ENCODE assay signal across 17 cellular contexts in the genomic region with DNA sequence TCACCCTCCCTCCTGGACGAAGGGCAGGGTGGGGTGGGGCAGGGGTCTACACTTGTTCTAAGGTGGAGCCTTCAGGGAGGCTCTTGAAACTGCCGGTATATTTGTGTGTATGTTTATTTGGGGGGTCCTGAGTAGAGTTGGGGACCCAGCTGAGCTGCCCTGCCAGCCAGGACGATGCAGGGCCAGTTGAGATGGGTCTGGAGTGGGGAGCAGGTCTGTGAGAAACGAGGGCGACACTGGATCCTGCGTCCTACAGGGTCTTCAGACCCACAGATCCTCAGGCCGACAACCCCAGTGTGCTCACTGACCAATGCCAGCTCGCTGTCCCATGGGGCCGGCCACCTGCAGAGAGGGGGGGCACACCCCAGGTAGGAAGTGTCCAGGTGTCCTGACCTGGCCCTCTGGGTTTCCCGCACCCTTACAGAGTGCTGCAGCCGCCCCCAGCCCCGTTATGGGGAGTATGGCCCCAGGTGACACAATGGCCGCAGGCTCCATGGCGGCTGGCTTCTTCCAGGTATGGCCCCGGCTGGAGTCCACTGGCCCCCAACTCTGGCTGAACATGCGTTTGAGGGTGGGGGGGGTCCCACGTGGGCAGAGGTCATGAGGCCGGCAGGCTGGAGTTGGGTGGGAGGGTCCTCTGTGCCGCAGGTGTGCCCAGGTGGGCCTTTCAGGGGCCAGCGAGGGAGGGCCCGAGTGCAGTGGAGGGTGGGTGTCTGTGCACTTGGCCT. TPM values are rescaled to one million over a fixed set of nuclear protein-coding genes. Genes with fewer than 3 reads are reported as not detected.
DNase-seq lines count a peak whose midpoint lies in the region; ATAC-seq and TF ChIP-seq lines count a peak whose summit lies in the region.
"Had no signal": no experiment of that assay in that cellular context is flagged by ENCODE, and none has a peak within 500 bp of the region (broad histone marks: within the 10 kb centered on the region; RNA-seq: fewer than 3 reads in every experiment).

No MANE protein-coding gene starts in this region.

- H3F3A ChIP-seq in GM23338 (replicated peaks; ENCODE audit: low read depth) (peaks cover 12% of the 10 kb centered on the region; the same call in 1 of the 2 replicates), neural cell (ENCODE audit: insufficient read depth, low read length, poor library complexity, severe bottlenecking) (no peaks in the 10 kb centered on the region)

- H3K27ac Mint-ChIP-seq in CD4-positive, CD25-positive, alpha-beta regulatory T cell, result peak overlapping the region in 2 of 3 donors; percentile 69 to 71
- no peak overlapping the region for H3K27ac Mint-ChIP-seq in GM23338
- no peak overlapping the region for H3K27ac Mint-ChIP-seq in activated T-helper 1 cell treated with anti-CD3 and anti-CD28 coated beads, Interleukin-12 subunit alpha, Interleukin-12 subunit beta, Interleukin-2, Interleukin-4 antibody, amounts not matched to agents 30 ng/mL and 10 ng/mL and 1 ng/mL, durations not matched to agents 14 hours and 24 hours and 36 hours

- TF ChIP-seq POLR2A in adrenal gland (IDR thresholded peaks at IDR 0.05), result no peak

- TF ChIP-seq RAD21 in neural cell (conservative IDR thresholded peaks at IDR 0.05), result no peak

- intact Hi-C loops in adrenal gland (cut with DNase I), result no loop called here
- intact Hi-C loops in activated T-helper 1 cell treated with anti-CD3 and anti-CD28 coated beads, Interleukin-12 subunit alpha, Interleukin-12 subunit beta, Interleukin-2, Interleukin-4 antibody, amounts not matched to agents 30 ng/mL and 10 ng/mL and 1 ng/mL, durations not matched to agents 14 hours and 24 hours and 36 hours (cut with micrococcal nuclease), result no loop called here

- H4K20me1 ChIP-seq in GM23338 (replicated peaks; ENCODE audit: insufficient read depth), result peaks cover 2% of the 10 kb centered on the region
- no peaks in the 10 kb centered on the region for H4K20me1 ChIP-seq in neural cell (ENCODE audit: insufficient read depth)

- H3K9ac ChIP-seq in neural cell (ENCODE audit: low read length), result no peak overlapping the region

- DNase-seq in CD4-positive, CD25-positive, alpha-beta regulatory T cell, result no peak
- no peak for DNase-seq in GM23338 (ENCODE audit: low spot score)
- peak in 4 of 7 donors; percentile 21 to 41 (median 34) for DNase-seq in adrenal gland
- no peak for DNase-seq in activated T-helper 1 cell treated with anti-CD3 and anti-CD28 coated beads, Interleukin-12 subunit alpha, Interleukin-12 subunit beta, Interleukin-2, Interleukin-4 antibody, amounts not matched to agents 30 ng/mL and 10 ng/mL and 1 ng/mL, durations not matched to agents 14 hours and 24 hours and 36 hours (ENCODE audit: low spot score)
- DNase-seq in stimulated activated CD4-positive, alpha-beta T cell treated with anti-CD3 and anti-CD28 coated beads, Interleukin-2, amount 100 ng/mL, for 24 hours, result no peak
- no peak for DNase-seq in SW480 (ENCODE audit: low spot score)
- DNase-seq: COR-L47, GDM1, NCI-H1105, NCI-H226, SIG-M5, thyroid gland had no signal

- H3K4me3 ChIP-seq in CD4-positive, CD25-positive, alpha-beta regulatory T cell (ENCODE audit: low read depth, low read length), result no peak overlapping the region
- no peak overlapping the region for H3K4me3 ChIP-seq in GM23338
- H3K4me3 ChIP-seq in adrenal gland, result no peak overlapping the region
- H3K4me3 ChIP-seq in neural cell (ENCODE audit: low read length), result no peak overlapping the region
- H3K4me3 ChIP-seq: mucosa of descending colon, thyroid gland had no signal

- H3K36me3 ChIP-seq in CD4-positive, CD25-positive, alpha-beta regulatory T cell (ENCODE audit: control insufficient read depth, insufficient read depth, low read length), result no peaks in the 10 kb centered on the region
- H3K36me3 ChIP-seq in GM23338 (ENCODE audit: insufficient read depth), result no peaks in the 10 kb centered on the region
- H3K36me3 ChIP-seq in adrenal gland (replicated peaks in 1 of 2), result no peaks in the 10 kb centered on the region
- H3K36me3 ChIP-seq in neural cell (ENCODE audit: insufficient read depth, low read length), result no peaks in the 10 kb centered on the region
- H3K36me3 ChIP-seq: thyroid gland had no signal

- H2AFZ ChIP-seq in GM23338 (no peak overlapping the region), neural cell (ENCODE audit: low read depth, low read length) (no peak overlapping the region)

- H3K4me1 Mint-ChIP-seq in CD4-positive, CD25-positive, alpha-beta regulatory T cell, result peaks cover 0 to 32% (median 5%) of the 10 kb centered on the region in 4 donors
- H3K4me1 Mint-ChIP-seq in GM23338, result peaks cover 19% of the 10 kb centered on the region
- peaks cover 5% of the 10 kb centered on the region for H3K4me1 Mint-ChIP-seq in activated T-helper 1 cell treated with anti-CD3 and anti-CD28 coated beads, Interleukin-12 subunit alpha, Interleukin-12 subunit beta, Interleukin-2, Interleukin-4 antibody, amounts not matched to agents 30 ng/mL and 10 ng/mL and 1 ng/mL, durations not matched to agents 14 hours and 24 hours and 36 hours (ENCODE audit: low read depth)

- 83 to 97% (median 86%) methylated on average over 9 to 21 of the region's 21 CpGs for WGBS in adrenal gland, 4 donors

- no peak for TF ChIP-seq EP300 in neural cell (conservative IDR thresholded peaks at IDR 0.05; ENCODE audit: poor library complexity, severe bottlenecking)

- H3K9me2 ChIP-seq in GM23338 (ENCODE audit: insufficient read depth), result no peaks in the 10 kb centered on the region
- H3K9me2 ChIP-seq in neural cell (ENCODE audit: insufficient read depth, low read length), result no peaks in the 10 kb centered on the region

- H3K27me3 ChIP-seq in CD4-positive, CD25-positive, alpha-beta regulatory T cell (ENCODE audit: control insufficient read depth, insufficient read depth, low read length), result no peaks in the 10 kb centered on the region
- no peaks in the 10 kb centered on the region for H3K27me3 ChIP-seq in GM23338 (ENCODE audit: insufficient read depth)
- H3K27me3 ChIP-seq in adrenal gland, result no peaks in the 10 kb centered on the region
- H3K27me3 ChIP-seq in neural cell (ENCODE audit: insufficient read depth, low read depth, low read length), result no peaks in the 10 kb centered on the region
- H3K27me3 ChIP-seq: thyroid gland had no signal

- peak overlapping the region in 3 of 4 donors; percentile 68 to 79 (median 69) for H3K4me3 Mint-ChIP-seq in CD4-positive, CD25-positive, alpha-beta regulatory T cell
- H3K4me3 Mint-ChIP-seq in GM23338, result peak overlapping the region; percentile 58; the same call in 2 of the 3 replicates
- no peak overlapping the region for H3K4me3 Mint-ChIP-seq in activated T-helper 1 cell treated with anti-CD3 and anti-CD28 coated beads, Interleukin-12 subunit alpha, Interleukin-12 subunit beta, Interleukin-2, Interleukin-4 antibody, amounts not matched to agents 30 ng/mL and 10 ng/mL and 1 ng/mL, durations not matched to agents 14 hours and 24 hours and 36 hours

- ATAC-seq in CD4-positive, CD25-positive, alpha-beta regulatory T cell (ENCODE audit: low read depth in 2 of 2), result no peak
- no peak for ATAC-seq in GM23338
- ATAC-seq: HepG2, mucosa of descending colon had no signal

- H3K9me3 Mint-ChIP-seq in CD4-positive, CD25-positive, alpha-beta regulatory T cell, result no peaks in the 10 kb centered on the region
- H3K9me3 Mint-ChIP-seq in GM23338, result no peaks in the 10 kb centered on the region
- no peaks in the 10 kb centered on the region for H3K9me3 Mint-ChIP-seq in activated T-helper 1 cell treated with anti-CD3 and anti-CD28 coated beads, Interleukin-12 subunit alpha, Interleukin-12 subunit beta, Interleukin-2, Interleukin-4 antibody, amounts not matched to agents 30 ng/mL and 10 ng/mL and 1 ng/mL, durations not matched to agents 14 hours and 24 hours and 36 hours

- H3K79me2 ChIP-seq in GM23338 (replicated peaks; ENCODE audit: insufficient read depth) (no peaks in the 10 kb centered on the region), neural cell (replicated peaks; ENCODE audit: insufficient read depth, low read length) (no peaks in the 10 kb centered on the region)

- no peaks in the 10 kb centered on the region for H3K9me3 ChIP-seq in CD4-positive, CD25-positive, alpha-beta regulatory T cell (ENCODE audit: control insufficient read depth in 2 of 2, low read length in 2 of 2)
- H3K9me3 ChIP-seq in adrenal gland (replicated peaks in 1 of 3), result no peaks in the 10 kb centered on the region
- H3K9me3 ChIP-seq in neural cell (ENCODE audit: low read length), result no peaks in the 10 kb centered on the region
- H3K9me3 ChIP-seq: mucosa of descending colon, thyroid gland had no signal

- H3K36me3 Mint-ChIP-seq in CD4-positive, CD25-positive, alpha-beta regulatory T cell, result no peaks in the 10 kb centered on the region
- peaks cover 9% of the 10 kb centered on the region; the same call in 2 of the 3 replicates for H3K36me3 Mint-ChIP-seq in GM23338 (ENCODE audit: low read depth)
- peaks cover 2% of the 10 kb centered on the region for H3K36me3 Mint-ChIP-seq in activated T-helper 1 cell treated with anti-CD3 and anti-CD28 coated beads, Interleukin-12 subunit alpha, Interleukin-12 subunit beta, Interleukin-2, Interleukin-4 antibody, amounts not matched to agents 30 ng/mL and 10 ng/mL and 1 ng/mL, durations not matched to agents 14 hours and 24 hours and 36 hours (ENCODE audit: low read depth)

- no peak for TF ChIP-seq CTCF in GM23338 (conservative IDR thresholded peaks at IDR 0.05; ENCODE audit: low read depth in 2 of 2)
- TF ChIP-seq CTCF in adrenal gland (IDR thresholded peaks at IDR 0.05), result no peak
- no peak for TF ChIP-seq CTCF in neural cell (IDR thresholded peaks at IDR 0.05; ENCODE audit: poor library complexity, severe bottlenecking)

- H3K4me2 ChIP-seq in GM23338 (peak overlapping the region; percentile 91; the same call in 1 of the 2 replicates), neural cell (ENCODE audit: low read length) (no peak overlapping the region)

- no peaks in the 10 kb centered on the region for H3K27me3 Mint-ChIP-seq in CD4-positive, CD25-positive, alpha-beta regulatory T cell
- peaks cover 18% of the 10 kb centered on the region for H3K27me3 Mint-ChIP-seq in GM23338 (ENCODE audit: insufficient read depth, low read depth, poor library complexity)
- H3K27me3 Mint-ChIP-seq in activated T-helper 1 cell treated with anti-CD3 and anti-CD28 coated beads, Interleukin-12 subunit alpha, Interleukin-12 subunit beta, Interleukin-2, Interleukin-4 antibody, amounts not matched to agents 30 ng/mL and 10 ng/mL and 1 ng/mL, durations not matched to agents 14 hours and 24 hours and 36 hours (ENCODE audit: insufficient read depth), result no peaks in the 10 kb centered on the region

- H3K4me1 ChIP-seq in CD4-positive, CD25-positive, alpha-beta regulatory T cell (ENCODE audit: control insufficient read depth, insufficient read depth, low read length, poor library complexity, severe bottlenecking), result peaks cover 48% of the 10 kb centered on the region
- H3K4me1 ChIP-seq in GM23338 (ENCODE audit: insufficient read depth) (peaks cover 44% of the 10 kb centered on the region), adrenal gland (replicated peaks in 1 of 2) (peaks cover 24 to 43% of the 10 kb centered on the region in 2 donors)

- no peak overlapping the region for H3K27ac ChIP-seq in CD4-positive, CD25-positive, alpha-beta regulatory T cell (ENCODE audit: insufficient read depth, low read length, poor library complexity, severe bottlenecking)
- H3K27ac ChIP-seq in GM23338 (ENCODE audit: low read depth), result no peak overlapping the region
- H3K27ac ChIP-seq in adrenal gland, result no peak overlapping the region
- peak overlapping the region; percentile 92 for H3K27ac ChIP-seq in neural cell (ENCODE audit: low read length)
- H3K27ac ChIP-seq: thyroid gland had no signal

RNA-seq across cellular contexts. Expression of a gene that starts 7.4 kb away (rescaled TPM):
- total RNA-seq in CD4-positive, CD25-positive, alpha-beta regulatory T cell, result 26.2 TPM
- polyA plus RNA-seq in CD4-positive, CD25-positive, alpha-beta regulatory T cell, result 10 to 100 TPM; 11.3 to 26.0 (median 21.4) TPM
- total RNA-seq in GM23338 (2014; rRNA removed; shearing (Covaris generic)), result 199 and 208 TPM in 2 replicates
- polyA plus RNA-seq in GM23338 (2016; fragmentation: Nextera tagmentation; extraction: Ambion mirVana) (191 and 217 TPM in 2 replicates), adrenal gland (100 to 1,000 TPM in 2 of 3 donors, 1 to 10 TPM in 1; 3.2 to 313 (median 125) TPM), neural cell (123 and 164 TPM in 2 replicates)
- total RNA-seq in adrenal gland, result 100 to 1,000 TPM in 3 of 8 donors, 10 to 100 TPM in 5; 32.3 to 211 (median 78.7) TPM
- polyA minus RNA-seq in neural cell, result 47.0 and 53.0 TPM in 2 replicates
- total RNA-seq in activated T-helper 1 cell treated with anti-CD3 and anti-CD28 coated beads, Interleukin-12 subunit alpha, Interleukin-12 subunit beta, Interleukin-2, Interleukin-4 antibody, amounts not matched to agents 30 ng/mL and 10 ng/mL and 1 ng/mL, durations not matched to agents 14 hours and 24 hours and 36 hours, result 9.0 and 10.7 TPM in 2 replicates

RNA-seq across cellular contexts. Expression of a gene that starts 11.4 kb away (rescaled TPM):
- 97.9 TPM for total RNA-seq in CD4-positive, CD25-positive, alpha-beta regulatory T cell
- 10 to 100 TPM; 47.3 to 84.0 (median 65.6) TPM for polyA plus RNA-seq in CD4-positive, CD25-positive, alpha-beta regulatory T cell
- 42.8 and 44.4 TPM in 2 replicates for total RNA-seq in GM23338 (2014; rRNA removed; shearing (Covaris generic))
- polyA plus RNA-seq in GM23338 (2016; fragmentation: Nextera tagmentation; extraction: Ambion mirVana), result 47.9 and 52.0 TPM in 2 replicates
- 100 to 1,000 TPM in 1 of 8 donors, 10 to 100 TPM in 7; 38.9 to 119 (median 73.7) TPM for total RNA-seq in adrenal gland
- 100 to 1,000 TPM in 2 of 3 donors, 1 to 10 TPM in 1; 9.1 to 160 (median 136) TPM for polyA plus RNA-seq in adrenal gland
- polyA plus RNA-seq in neural cell, result 148 and 166 TPM in 2 replicates
- 75.0 and 80.3 TPM in 2 replicates for polyA minus RNA-seq in neural cell
- 135 and 141 TPM in 2 replicates for total RNA-seq in activated T-helper 1 cell treated with anti-CD3 and anti-CD28 coated beads, Interleukin-12 subunit alpha, Interleukin-12 subunit beta, Interleukin-2, Interleukin-4 antibody, amounts not matched to agents 30 ng/mL and 10 ng/mL and 1 ng/mL, durations not matched to agents 14 hours and 24 hours and 36 hours

RNA-seq across cellular contexts. Expression of a gene that starts 33.2 kb away (rescaled TPM):
- total RNA-seq in CD4-positive, CD25-positive, alpha-beta regulatory T cell, result not detected
- polyA plus RNA-seq in CD4-positive, CD25-positive, alpha-beta regulatory T cell, result under 1 TPM in 3 of 4 donors, not detected in 1; 0.09 to 0.79 (median 0.25) TPM
- 0.17 TPM in 1 of 2 replicates, not detected in the other for total RNA-seq in GM23338 (2014; rRNA removed; shearing (Covaris generic))
- polyA plus RNA-seq in GM23338 (2016; fragmentation: Nextera tagmentation; extraction: Ambion mirVana), result 0.14 and 0.24 TPM in 2 replicates
- total RNA-seq in adrenal gland, result 10 to 100 TPM in 7 of 8 donors, 1 to 10 TPM in 1; 8.7 to 38.2 (median 22.5) TPM
- 10 to 100 TPM in 1 of 3 donors, 1 to 10 TPM in 2; 5.1 to 18.4 (median 8.5) TPM for polyA plus RNA-seq in adrenal gland
- not detected in 2 replicates for polyA plus RNA-seq in neural cell
- polyA minus RNA-seq in neural cell, result not detected in 2 replicates
- not detected in 2 replicates for total RNA-seq in activated T-helper 1 cell treated with anti-CD3 and anti-CD28 coated beads, Interleukin-12 subunit alpha, Interleukin-12 subunit beta, Interleukin-2, Interleukin-4 antibody, amounts not matched to agents 30 ng/mL and 10 ng/mL and 1 ng/mL, durations not matched to agents 14 hours and 24 hours and 36 hours
- total RNA-seq: pulmonary artery endothelial cell had no signal
- polyA plus RNA-seq: keratinocyte had no signal

RNA-seq across cellular contexts. Expression of a gene that starts 44.6 kb away (rescaled TPM):
- total RNA-seq in CD4-positive, CD25-positive, alpha-beta regulatory T cell, result not detected
- not detected for polyA plus RNA-seq in CD4-positive, CD25-positive, alpha-beta regulatory T cell
- total RNA-seq in GM23338 (2014; rRNA removed; shearing (Covaris generic)), result 15.7 and 19.8 TPM in 2 replicates
- polyA plus RNA-seq in GM23338 (2016; fragmentation: Nextera tagmentation; extraction: Ambion mirVana) (12.6 and 18.3 TPM in 2 replicates), adrenal gland (1 to 10 TPM in 2 of 3 donors, under 1 TPM in 1; 0.33 to 5.3 (median 2.6) TPM), neural cell (1.6 TPM in 1 of 2 replicates, not detected in the other)
- total RNA-seq in adrenal gland, result 10 to 100 TPM in 4 of 8 donors, 1 to 10 TPM in 3, under 1 TPM in 1; 0.90 to 29.2 (median 9.0) TPM
- not detected in 2 replicates for polyA minus RNA-seq in neural cell
- not detected in 2 replicates for total RNA-seq in activated T-helper 1 cell treated with anti-CD3 and anti-CD28 coated beads, Interleukin-12 subunit alpha, Interleukin-12 subunit beta, Interleukin-2, Interleukin-4 antibody, amounts not matched to agents 30 ng/mL and 10 ng/mL and 1 ng/mL, durations not matched to agents 14 hours and 24 hours and 36 hours

Comparison
In these comparisons a context has a peak if more than half of its experiments do, and no peak if none do; other contexts are left out.
1. DNase-seq: peak in adrenal gland (4 of 7); none in CD4-positive, CD25-positive, alpha-beta regulatory T cell (0 of 3), GM23338 (single experiment), activated T-helper 1 cell treated with anti-CD3 and anti-CD28 coated beads, Interleukin-12 subunit alpha, Interleukin-12 subunit beta, Interleukin-2, Interleukin-4 antibody, amounts not matched to agents 30 ng/mL and 10 ng/mL and 1 ng/mL, durations not matched to agents 14 hours and 24 hours and 36 hours (single experiment), stimulated activated CD4-positive, alpha-beta T cell treated with anti-CD3 and anti-CD28 coated beads, Interleukin-2, amount 100 ng/mL, for 24 hours (0 of 2) and SW480 (single experiment).
2. H3K27ac Mint-ChIP-seq: peak in CD4-positive, CD25-positive, alpha-beta regulatory T cell (2 of 3); none in GM23338 (single experiment) and activated T-helper 1 cell treated with anti-CD3 and anti-CD28 coated beads, Interleukin-12 subunit alpha, Interleukin-12 subunit beta, Interleukin-2, Interleukin-4 antibody, amounts not matched to agents 30 ng/mL and 10 ng/mL and 1 ng/mL, durations not matched to agents 14 hours and 24 hours and 36 hours (single experiment).